In the genomic region with DNA sequence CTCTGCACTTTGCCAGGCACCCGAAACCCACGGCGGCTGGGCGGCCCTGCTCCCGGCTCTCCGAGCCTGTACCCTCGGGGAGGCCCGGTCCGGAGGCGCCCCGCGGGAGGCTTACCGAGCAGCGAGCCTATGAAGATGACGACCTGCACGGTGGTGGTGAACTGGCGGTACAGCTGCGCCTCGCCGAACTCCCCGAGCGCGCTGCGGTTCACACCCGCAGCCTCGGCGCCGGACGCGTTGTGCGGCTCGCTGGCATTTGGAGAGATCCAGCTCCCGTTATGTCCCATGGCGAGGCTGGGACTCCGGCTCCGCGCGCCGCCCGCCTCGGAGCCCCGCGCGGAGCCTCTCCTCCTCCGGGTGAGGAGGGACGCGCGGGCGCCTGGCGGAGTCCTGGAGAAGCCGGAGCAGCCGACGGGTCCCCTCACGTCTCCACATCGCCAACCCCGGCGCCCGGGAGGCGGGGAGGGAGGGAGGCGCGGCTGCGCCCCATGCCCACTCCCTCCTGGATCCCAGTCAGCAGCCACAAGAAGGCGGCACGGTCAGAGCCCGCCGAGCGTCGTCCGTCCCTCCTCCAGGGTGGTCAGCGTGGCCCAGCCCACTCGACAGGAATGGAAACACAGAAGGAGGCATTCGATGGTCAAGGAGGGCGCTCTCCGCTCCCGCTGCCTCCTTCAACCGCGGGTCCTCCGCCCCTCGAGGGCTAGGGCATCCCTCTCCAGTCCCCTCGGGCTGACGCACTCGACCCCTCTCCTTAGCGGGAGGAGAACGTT, we compare ENCODE assay signal across 8 cellular contexts. TPM values are rescaled to one million over a fixed set of nuclear protein-coding genes. Genes with fewer than 3 reads are reported as not detected.
A peak's percentile ranks its signal among the peaks of the same experiment; 100 is the strongest.
DNase-seq lines count a peak whose midpoint lies in the region; ATAC-seq and TF ChIP-seq lines count a peak whose summit lies in the region.

GPR176 (minus strand) TSS at position 527 of the 770 bp plus-strand sequence; CDS start at position 287, 240 bp downstream.

- H3K4me3 Mint-ChIP-seq in activated CD4-positive, alpha-beta memory T cell treated with anti-CD3 and anti-CD28 coated beads for 36 hours = peak within 1 kb of the TSS; percentile 81
- peak within 1 kb of the TSS; percentile 85 for H3K4me3 Mint-ChIP-seq in stimulated activated memory B cell treated with anti-CD40 and anti-IgM and Interleukin-4, amounts not matched to agents 10 μg/mL and 1 μg/mL and 100 μg/mL, for 72 hours

- CTCF ChIA-PET in activated CD4-positive, alpha-beta memory T cell treated with anti-CD3 and anti-CD28 coated beads for 36 hours (lab: Charles Lee) = interaction anchor here (0.8 to 1.2 kb wide), 3 partner anchors 13 to 163 kb away, joined by 3 to 5 read pairs (median 3); no protein-coding TSS in a partner anchor

- no peaks in the 10 kb centered on the region for H3K9me3 ChIP-seq in effector memory CD4-positive, alpha-beta T cell (ENCODE audit: control insufficient read depth, low read length)
- H3K9me3 ChIP-seq in liver (ENCODE audit: control insufficient read depth in 4 of 4, low read length in 3 of 4) = no peaks in the 10 kb centered on the region

- peak within 1 kb of the TSS; percentile 66 to 67 for H3K9ac ChIP-seq in liver (ENCODE audit: low read depth in 1 of 2, low read length in 2 of 2)

- peak within 1 kb of the TSS; percentile 56 for H3K27ac Mint-ChIP-seq in activated CD4-positive, alpha-beta memory T cell treated with anti-CD3 and anti-CD28 coated beads for 36 hours
- H3K27ac Mint-ChIP-seq in stimulated activated memory B cell treated with anti-CD40 and anti-IgM and Interleukin-4, amounts not matched to agents 10 μg/mL and 1 μg/mL and 100 μg/mL, for 72 hours = peak within 1 kb of the TSS; percentile 74

- WGBS in liver = 4% methylated on average over 84 of the region's 84 CpGs

- peak within 1 kb of the TSS; percentile 94 for H2AFZ ChIP-seq in ACC112 (ENCODE audit: low read length, unreplicated experiment)

- H3K27ac ChIP-seq in ACC112 (ENCODE audit: low read depth, low read length) = peak within 1 kb of the TSS; percentile 98
- H3K27ac ChIP-seq in effector memory CD4-positive, alpha-beta T cell (ENCODE audit: insufficient read depth, low read length, poor library complexity, severe bottlenecking) = no peak within 1 kb of the TSS
- H3K27ac ChIP-seq in liver (ENCODE audit: low read depth in 1 of 2, low read length in 2 of 2) = peak within 1 kb of the TSS; percentile 13 to 37

- intact Hi-C loops in activated CD4-positive, alpha-beta memory T cell treated with anti-CD3 and anti-CD28 coated beads for 36 hours (cut with micrococcal nuclease) = loop anchor here (2.0 to 5.0 kb wide), 2 partner anchors 241 to 293 kb away; partner anchors contain the start of gene BUB1B

- no peaks in the 10 kb centered on the region for H3K9me3 Mint-ChIP-seq in activated CD4-positive, alpha-beta memory T cell treated with anti-CD3 and anti-CD28 coated beads for 36 hours
- H3K9me3 Mint-ChIP-seq in stimulated activated memory B cell treated with anti-CD40 and anti-IgM and Interleukin-4, amounts not matched to agents 10 μg/mL and 1 μg/mL and 100 μg/mL, for 72 hours = no peaks in the 10 kb centered on the region

- POLR2A ChIA-PET in activated CD4-positive, alpha-beta memory T cell treated with anti-CD3 and anti-CD28 coated beads for 36 hours (lab: Charles Lee) = no interaction called here

- H3K36me3 ChIP-seq in ACC112 (ENCODE audit: insufficient read depth, low read length) = peaks cover 18% of the 10 kb centered on the region
- no peaks in the 10 kb centered on the region for H3K36me3 ChIP-seq in effector memory CD4-positive, alpha-beta T cell (ENCODE audit: control insufficient read depth, insufficient read depth, low read length)
- H3K36me3 ChIP-seq in liver (ENCODE audit: control insufficient read depth in 4 of 4, insufficient read depth in 3 of 4, low read depth in 1 of 4, low read length in 3 of 4) = no peaks in the 10 kb centered on the region

- peaks cover 10% of the 10 kb centered on the region for H3K4me1 Mint-ChIP-seq in activated CD4-positive, alpha-beta memory T cell treated with anti-CD3 and anti-CD28 coated beads for 36 hours (ENCODE audit: low read depth)
- peaks cover 26% of the 10 kb centered on the region for H3K4me1 Mint-ChIP-seq in stimulated activated memory B cell treated with anti-CD40 and anti-IgM and Interleukin-4, amounts not matched to agents 10 μg/mL and 1 μg/mL and 100 μg/mL, for 72 hours

- peaks cover 20% of the 10 kb centered on the region for H3K27me3 Mint-ChIP-seq in activated CD4-positive, alpha-beta memory T cell treated with anti-CD3 and anti-CD28 coated beads for 36 hours
- H3K27me3 Mint-ChIP-seq in stimulated activated memory B cell treated with anti-CD40 and anti-IgM and Interleukin-4, amounts not matched to agents 10 μg/mL and 1 μg/mL and 100 μg/mL, for 72 hours = peaks cover 27% of the 10 kb centered on the region

- peak; percentile 23 for ATAC-seq in GM18907 (IDR thresholded peaks at IDR 0.05; ENCODE audit: unreplicated experiment)
- peak; percentile 7 for ATAC-seq in stimulated activated memory B cell treated with anti-CD40 and anti-IgM and Interleukin-4, amounts not matched to agents 10 μg/mL and 1 μg/mL and 100 μg/mL, for 72 hours

- DNase-seq in LHCN-M2 (ENCODE audit: low read depth) = peak; percentile 89
- DNase-seq in activated CD4-positive, alpha-beta memory T cell treated with anti-CD3 and anti-CD28 coated beads for 36 hours = peak; percentile 40
- peak in 1 of 3 donors; percentile 5 for DNase-seq in effector memory CD4-positive, alpha-beta T cell
- no peak for DNase-seq in AML-193 (lab: John Stamatoyannopoulos, UW)

- H3K27me3 ChIP-seq in ACC112 (ENCODE audit: insufficient read depth, low read length) (no peaks in the 10 kb centered on the region), liver (ENCODE audit: control insufficient read depth in 4 of 4, insufficient read depth in 4 of 4, low read length in 3 of 4) (no peaks in the 10 kb centered on the region)
- H3K27me3 ChIP-seq in effector memory CD4-positive, alpha-beta T cell (replicated peaks; ENCODE audit: control insufficient read depth, insufficient read depth, low read length, poor library complexity, severe bottlenecking) = peaks cover 25% of the 10 kb centered on the region

- H3K36me3 Mint-ChIP-seq in activated CD4-positive, alpha-beta memory T cell treated with anti-CD3 and anti-CD28 coated beads for 36 hours = no peaks in the 10 kb centered on the region
- no peaks in the 10 kb centered on the region for H3K36me3 Mint-ChIP-seq in stimulated activated memory B cell treated with anti-CD40 and anti-IgM and Interleukin-4, amounts not matched to agents 10 μg/mL and 1 μg/mL and 100 μg/mL, for 72 hours

- TF ChIP-seq RAD21 in liver (IDR thresholded peaks at IDR 0.05) = no peak

- H3K4me1 ChIP-seq in ACC112 (ENCODE audit: control insufficient read depth, insufficient read depth, low read length, unreplicated experiment) (peaks cover 20% of the 10 kb centered on the region), liver (ENCODE audit: control insufficient read depth in 4 of 4, insufficient read depth in 4 of 4, low read length in 3 of 4) (peaks cover 4 to 15% (median 12%) of the 10 kb centered on the region in 4 donors)
- H3K4me1 ChIP-seq in effector memory CD4-positive, alpha-beta T cell (ENCODE audit: control insufficient read depth, insufficient read depth, low read length, poor library complexity, severe bottlenecking) = peaks cover 19% of the 10 kb centered on the region

- peak within 1 kb of the TSS; percentile 95 for H3K4me3 ChIP-seq in ACC112 (ENCODE audit: low read depth, low read length)
- H3K4me3 ChIP-seq in effector memory CD4-positive, alpha-beta T cell (ENCODE audit: insufficient read depth, low read depth, low read length, poor library complexity, severe bottlenecking) = peak within 1 kb of the TSS; percentile 61
- H3K4me3 ChIP-seq in liver (ENCODE audit: low read depth in 1 of 3, low read length in 3 of 3) = peak within 1 kb of the TSS; percentile 75 to 85 (median 78)

- H3K79me2 ChIP-seq in ACC112 (ENCODE audit: control insufficient read depth, insufficient read depth, low read length, unreplicated experiment) = peaks cover 43% of the 10 kb centered on the region

- TF ChIP-seq CTCF in liver (IDR thresholded peaks at IDR 0.05; ENCODE audit: low read depth, low read length, missing input control) = no peak

TF ChIP-seq in liver, 16 proteins besides CTCF, POLR2A, EP300 and RAD21:
- no peak for TF ChIP-seq EGR1 (IDR thresholded peaks at IDR 0.05; ENCODE audit: low read depth in 2 of 2)
- TF ChIP-seq GABPA (IDR thresholded peaks at IDR 0.05 in 1 of 2, conservative IDR thresholded peaks at IDR 0.05 in 1 of 2) = no peak
- TF ChIP-seq HNF4A (conservative IDR thresholded peaks at IDR 0.05) = no peak

RNA-seq across cellular contexts. Expression of gene GPR176, which starts in this region (rescaled TPM):
- 51.9 and 53.3 TPM in 2 replicates for total RNA-seq in LHCN-M2 (2014; rRNA removed)
- 88.2 TPM for polyA plus RNA-seq in LHCN-M2 (2012)
- total RNA-seq in activated CD4-positive, alpha-beta memory T cell treated with anti-CD3 and anti-CD28 coated beads for 36 hours = under 1 TPM; 0.21 to 0.27 TPM
- 1 to 10 TPM; 1.3 to 1.7 TPM for total RNA-seq in liver
- polyA plus RNA-seq in liver = 1 to 10 TPM in 1 of 2 donors, under 1 TPM in 1; 0.44 to 1.5 TPM

Comparison
In these comparisons a context has a peak if more than half of its experiments do, and no peak if none do; other contexts are left out.
1. RNA of gene GPR176 (total RNA-seq): 51.9 to 53.3 TPM in LHCN-M2; 1.3 to 1.7 TPM in liver and 0.21 to 0.27 TPM in activated CD4-positive, alpha-beta memory T cell treated with anti-CD3 and anti-CD28 coated beads for 36 hours; every median in the first group is over 10 times any median in the second.
2. Peak in DNase-seq in activated CD4-positive, alpha-beta memory T cell treated with anti-CD3 and anti-CD28 coated beads for 36 hours; RNA of the gene not detected or under 1 TPM.
3. Peak in every context shown above with its lines, with median percentiles within 50 percentile points of each other: H3K4me3 ChIP-seq.